7 cellular contexts compared by ENCODE assay signal in genomic region chr6:2221724-2222274, GRCh38. TPM values are rescaled to one million over a fixed set of nuclear protein-coding genes. Genes with fewer than 3 reads are reported as not detected.
DNase-seq lines count a peak whose midpoint lies in the region; ATAC-seq, FAIRE-seq and TF ChIP-seq lines count a peak whose summit lies in the region.

No MANE protein-coding gene starts in this region.

- TF ChIP-seq CTCF in K562 (IDR thresholded peaks at IDR 0.05 in 2 of 3, conservative IDR thresholded peaks at IDR 0.05 in 1 of 3; ENCODE audit: insufficient read depth in 2 of 3, low read depth in 1 of 3, low read length in 3 of 3) (no peak), nephron (IDR thresholded peaks at IDR 0.05; ENCODE audit: unreplicated experiment in 3 of 3) (no peak)

- H3K9me3 ChIP-seq in K562 (replicated peaks; ENCODE audit: control insufficient read depth, insufficient read depth, low read depth, low read length), result no peaks in the 10 kb centered on the region

- no peak overlapping the region for H3K27ac ChIP-seq in K562 (ENCODE audit: extremely low read depth, low read depth, low read length)

- CTCF ChIA-PET in K562 (lab: Yijun Ruan, JAX; ENCODE audit: low intra/inter-chr PET ratio), result no interaction called here

- no peaks in the 10 kb centered on the region for H3K36me3 Mint-ChIP-seq in nephron (ENCODE audit: low read depth)

- no peak for DNase-seq in K562 (ENCODE audit: extremely low read depth in 1 of 4, low spot score in 3 of 4)
- no peak for DNase-seq in foreskin melanocyte
- no peak for DNase-seq in stimulated activated naive CD4-positive, alpha-beta T cell treated with Interleukin-2 at 50 U/mL for 16 hours (lab: John Stamatoyannopoulos, UW)
- DNase-seq in NCI-H1694 treated with DMSO at 0.1 percent for 48 hours (lab: John Stamatoyannopoulos, UW), result no peak

- BruUV-seq in K562 (replicated peaks; lab: Mats Ljungman, UMichigan), result no TSS peak

- ATAC-seq in HG03460 (IDR thresholded peaks at IDR 0.05; ENCODE audit: unreplicated experiment), result peak; percentile 68
- peak; percentile 29; the same call in 1 of the 3 replicates for ATAC-seq in K562

- FAIRE-seq in K562 (lab: Jason Lieb, UNC), result no peak

- POLR2A ChIA-PET in K562 (lab: Yijun Ruan, JAX), result interaction anchor here (0.5 to 2.1 kb wide), 4 partner anchors 9 to 132 kb away, joined by 3 to 7 read pairs (median 4); no protein-coding TSS in a partner anchor

- in situ Hi-C loops in K562 (cut with MboI), result no loop called here

- H3K4me1 ChIP-seq in K562 (replicated peaks in 1 of 2; ENCODE audit: control insufficient read depth in 2 of 2, insufficient read depth in 2 of 2, low read length in 2 of 2), result 0 out of 5 replicates have a peak, but pooled peaks cover 0 to 5% of the 10 kb centered on the region in 2 experiments

- H3K9me1 ChIP-seq in K562 (ENCODE audit: control insufficient read depth, insufficient read depth, low read length), result no peaks in the 10 kb centered on the region

- H3K27ac Mint-ChIP-seq in nephron, result no peak overlapping the region

- no peak for TF ChIP-seq RAD21 in K562 (CRISPR knock-in tag; conservative IDR thresholded peaks at IDR 0.05 in 1 of 2, IDR thresholded peaks at IDR 0.05 in 1 of 2)

- H3K9me3 Mint-ChIP-seq in nephron, result no peaks in the 10 kb centered on the region

- H3K27me3 Mint-ChIP-seq in nephron (ENCODE audit: low read depth), result no peaks in the 10 kb centered on the region

- H3K79me2 ChIP-seq in K562 (ENCODE audit: control insufficient read depth, insufficient read depth, low read length), result no peaks in the 10 kb centered on the region

- H3K27me3 ChIP-seq in K562 (ENCODE audit: control insufficient read depth in 2 of 2, insufficient read depth in 2 of 2, low read length in 2 of 2), result peaks cover 0 to 8% of the 10 kb centered on the region in 2 experiments; a peak in 3 of 5 replicates

- H3K4me3 Mint-ChIP-seq in nephron, result peak overlapping the region in 2 of 3 experiments; percentile 39 to 40

- TF ChIP-seq EP300 in K562 (IDR thresholded peaks at IDR 0.05; ENCODE audit: low read length), result no peak

- H3K4me3 ChIP-seq in K562, result no peak overlapping the region

- no peak overlapping the region for H3K9ac ChIP-seq in K562 (ENCODE audit: insufficient read depth in 1 of 2, low read depth in 2 of 2, low read length in 2 of 2)

- no peaks in the 10 kb centered on the region for H3K4me1 Mint-ChIP-seq in nephron

- TF ChIP-seq POLR2A in GM19099 (IDR thresholded peaks at IDR 0.05; ENCODE audit: extremely low read depth, insufficient read length, low read depth) (peak; percentile 19), K562 (conservative IDR thresholded peaks at IDR 0.05) (no peak)

- peaks cover 11% of the 10 kb centered on the region for H4K20me1 ChIP-seq in K562 (replicated peaks; ENCODE audit: control insufficient read depth, insufficient read depth, low read length)

- H2AFZ ChIP-seq in K562 (ENCODE audit: low read depth, low read length), result no peak overlapping the region

- intact Hi-C loops in K562 (cut with micrococcal nuclease), result no loop called here

- no peaks in the 10 kb centered on the region for H3K36me3 ChIP-seq in K562 (ENCODE audit: control insufficient read depth, insufficient read depth, low read length)

- H3K4me2 ChIP-seq in K562 (ENCODE audit: insufficient read depth, low read length), result no peak overlapping the region

- 22% methylated on average over 6 of the region's 6 CpGs for WGBS in K562 (ENCODE audit: insufficient coverage, low coverage, missing lambda C conversion rate)

TF ChIP-seq in K562, 482 proteins besides CTCF, POLR2A, EP300 and RAD21:
- TF ChIP-seq CBFA2T3 (IDR thresholded peaks at IDR 0.05) (peak; percentile 10; the same call in 1 of the 2 replicates), ZNF785 (CRISPR knock-in tag; IDR thresholded peaks at IDR 0.05) (no peak), TCF3 (CRISPR knock-in tag; IDR thresholded peaks at IDR 0.05) (peak; percentile 41)

RNA-seq across cellular contexts. Expression of gene GMDS, which starts 23.6 kb away (rescaled TPM):
- 23.2 and 32.8 TPM in 2 replicates for total RNA-seq in K562 (2011; cell fraction: chromatin; rRNA removed; ENCODE audit: low replicate concordance)
- 10.0 and 15.4 TPM in 2 replicates for total RNA-seq in K562 (2011; cell fraction: nucleolus; rRNA removed)
- total RNA-seq in K562 (2011; cell fraction: nucleoplasm; rRNA removed), result 20.7 and 25.2 TPM in 2 replicates
- 10.1 and 13.4 TPM in 2 replicates for total RNA-seq in K562 (2014; rRNA removed)
- total RNA-seq in K562 (2014; rRNA removed; fragmentation: Illumina TruSeq; extraction: Trizol), result 12.4 and 14.3 TPM in 2 replicates
- total RNA-seq in K562 (2015; rRNA removed; fragmentation: Illumina TruSeq; extraction: Trizol), result 11.6 and 14.3 TPM in 2 replicates
- total RNA-seq in K562 (2021), result 19.3 and 19.9 TPM in 2 replicates
- 8.6 and 13.5 TPM in 2 replicates for polyA plus RNA-seq in K562 (2011; rRNA removed)
- polyA plus RNA-seq in K562 (2011; cell fraction: cytosol; rRNA removed), result 8.5 and 9.4 TPM in 2 replicates
- 5.7 and 6.0 TPM in 2 replicates for polyA plus RNA-seq in K562 (2011; cell fraction: nucleus; rRNA removed)
- 15.9 and 17.4 TPM in 2 replicates for polyA plus RNA-seq in K562 (2012)
- polyA plus RNA-seq in K562 (2014; fragmentation: Illumina TruSeq; extraction: Trizol), result 25.3 and 31.8 TPM in 2 replicates
- under 1 TPM; 0.48 to 0.69 TPM for polyA plus RNA-seq in K562 (2014; fragmentation: Nextera tagmentation; extraction: Ambion mirVana)
- 18.3 and 23.7 TPM in 2 replicates for polyA plus RNA-seq in K562 (2014; rRNA removed)
- polyA minus RNA-seq in K562 (2011; rRNA and poly(A)+ RNA removed), result 10.6 and 14.1 TPM in 2 replicates
- 5.7 and 9.4 TPM in 2 replicates for polyA minus RNA-seq in K562 (2011; cell fraction: cytosol; rRNA and poly(A)+ RNA removed)
- polyA minus RNA-seq in K562 (2011; cell fraction: nucleus; rRNA and poly(A)+ RNA removed), result 10.6 and 14.6 TPM in 2 replicates
